Comparison of ENCODE assay signal across 16 cellular contexts in genomic region chr10:130656582-130657133, GRCh38.
DNase-seq lines count a peak whose midpoint lies in the region; ATAC-seq and TF ChIP-seq lines count a peak whose summit lies in the region.
"Had no signal": no experiment of that assay in that cellular context is flagged by ENCODE, and none has a peak within 500 bp of the region (broad histone marks: within the 10 kb centered on the region; RNA-seq: fewer than 3 reads in every experiment).

No MANE protein-coding gene starts in this region.

- H3K27me3 ChIP-seq in Panc1 (ENCODE audit: control insufficient read depth, insufficient read depth, low read length) (no peaks in the 10 kb centered on the region), vagina (no peaks in the 10 kb centered on the region)
- H3K27me3 ChIP-seq in naive thymus-derived CD4-positive, alpha-beta T cell (ENCODE audit: control insufficient read depth in 2 of 2, insufficient read depth in 2 of 2, low read length in 2 of 2), result no peaks in the 10 kb centered on the region

- POLR2A ChIA-PET in Panc1 (lab: Charles Lee), result no interaction called here
- POLR2A ChIA-PET in naive thymus-derived CD4-positive, alpha-beta T cell (lab: Charles Lee), result no interaction called here
- POLR2A ChIA-PET in naive thymus-derived CD8-positive, alpha-beta T cell (lab: Charles Lee), result no interaction called here

- no peak overlapping the region for H3K27ac Mint-ChIP-seq in naive thymus-derived CD4-positive, alpha-beta T cell
- peak overlapping the region in 1 of 10 donors; percentile 9 for H3K27ac Mint-ChIP-seq in naive thymus-derived CD8-positive, alpha-beta T cell
- H3K27ac Mint-ChIP-seq: CD8-positive, alpha-beta T cell; H9; IgD-negative memory B cell had no signal

- H3K36me3 ChIP-seq in Panc1 (ENCODE audit: control insufficient read depth, insufficient read depth, low read length) (no peaks in the 10 kb centered on the region), vagina (no peaks in the 10 kb centered on the region)
- H3K36me3 ChIP-seq in naive thymus-derived CD4-positive, alpha-beta T cell (ENCODE audit: control insufficient read depth in 2 of 3, insufficient read depth in 3 of 3, low read length in 3 of 3), result no peaks in the 10 kb centered on the region

- no peak overlapping the region for H3K4me3 Mint-ChIP-seq in naive thymus-derived CD4-positive, alpha-beta T cell
- no peak overlapping the region for H3K4me3 Mint-ChIP-seq in naive thymus-derived CD8-positive, alpha-beta T cell
- H3K4me3 Mint-ChIP-seq: CD8-positive, alpha-beta T cell; H9; IgD-negative memory B cell had no signal

- DNase-seq in ELF-1 (ENCODE audit: low read depth, low spot score), result peak; percentile 20
- DNase-seq in Panc1 (ENCODE audit: low read depth, low spot score), result no peak
- no peak for DNase-seq in left lobe of liver (ENCODE audit: low spot score)
- DNase-seq in vagina (ENCODE audit: extremely low spot score in 2 of 2), result peak; percentile 60 to 88
- no peak for DNase-seq in naive thymus-derived CD4-positive, alpha-beta T cell
- DNase-seq in naive thymus-derived CD8-positive, alpha-beta T cell, result no peak
- no peak for DNase-seq in HPDE6-E6E7 (ENCODE audit: extremely low spot score)
- DNase-seq: ACHN; Calu3; CD8-positive, alpha-beta T cell; DMS79 treated with DMSO at 0.1 percent for 48 hours; GOT3; H9 had no signal

- H3K9me3 ChIP-seq in Panc1 (ENCODE audit: control insufficient read depth, insufficient read depth, low read depth, low read length) (no peaks in the 10 kb centered on the region), vagina (no peaks in the 10 kb centered on the region)
- no peaks in the 10 kb centered on the region for H3K9me3 ChIP-seq in naive thymus-derived CD4-positive, alpha-beta T cell (ENCODE audit: control insufficient read depth in 2 of 3, low read length in 3 of 3)

- in situ Hi-C loops in Panc1 (cut with HindIII; ENCODE audit: low pct_unique_long_range_greater_than_20kb, low sequenced_read_pairs), result no loop called here

- TF ChIP-seq POLR2A in vagina (IDR thresholded peaks at IDR 0.05), result no peak

- no peaks in the 10 kb centered on the region for H3K4me1 ChIP-seq in Panc1 (ENCODE audit: control insufficient read depth, insufficient read depth, low read length)
- no peaks in the 10 kb centered on the region for H3K4me1 ChIP-seq in vagina
- H3K4me1 ChIP-seq in naive thymus-derived CD4-positive, alpha-beta T cell (ENCODE audit: control insufficient read depth in 2 of 2, insufficient read depth in 2 of 2, low read length in 2 of 2), result no peaks in the 10 kb centered on the region

- H3K27me3 Mint-ChIP-seq in naive thymus-derived CD4-positive, alpha-beta T cell, result peaks cover 0 to 4% (median 0%) of the 10 kb centered on the region in 5 donors
- peaks cover 1 to 13% (median 9%) of the 10 kb centered on the region in 5 donors for H3K27me3 Mint-ChIP-seq in naive thymus-derived CD8-positive, alpha-beta T cell
- H3K27me3 Mint-ChIP-seq: IgD-negative memory B cell had no signal

- H3K4me1 Mint-ChIP-seq in naive thymus-derived CD4-positive, alpha-beta T cell, result peaks cover 0 to 2% (median 0%) of the 10 kb centered on the region in 7 donors
- peaks cover 0 to 3% (median 1%) of the 10 kb centered on the region in 4 donors for H3K4me1 Mint-ChIP-seq in naive thymus-derived CD8-positive, alpha-beta T cell
- H3K4me1 Mint-ChIP-seq: IgD-negative memory B cell had no signal

- peaks cover 0 to 2% (median 0%) of the 10 kb centered on the region in 11 donors for H3K9me3 Mint-ChIP-seq in naive thymus-derived CD4-positive, alpha-beta T cell
- peaks cover 0 to 4% (median 0%) of the 10 kb centered on the region in 9 donors for H3K9me3 Mint-ChIP-seq in naive thymus-derived CD8-positive, alpha-beta T cell
- H3K9me3 Mint-ChIP-seq: CD8-positive, alpha-beta T cell; H9 had no signal

- no peaks in the 10 kb centered on the region for H3K36me3 Mint-ChIP-seq in naive thymus-derived CD4-positive, alpha-beta T cell
- no peaks in the 10 kb centered on the region for H3K36me3 Mint-ChIP-seq in naive thymus-derived CD8-positive, alpha-beta T cell
- H3K36me3 Mint-ChIP-seq: CD8-positive, alpha-beta T cell; IgD-negative memory B cell had no signal

- H3K4me3 ChIP-seq in Panc1 (ENCODE audit: low read depth in 2 of 2, low read length in 2 of 2), result no peak overlapping the region
- no peak overlapping the region for H3K4me3 ChIP-seq in vagina
- no peak overlapping the region for H3K4me3 ChIP-seq in naive thymus-derived CD4-positive, alpha-beta T cell (ENCODE audit: low read length)
- H3K4me3 ChIP-seq: GM12878 had no signal

- TF ChIP-seq CTCF in Panc1 (IDR thresholded peaks at IDR 0.05) (no peak), vagina (IDR thresholded peaks at IDR 0.05) (no peak)

- ATAC-seq in Panc1 (peak; percentile 35; the same call in 1 of the 2 replicates), left lobe of liver (peak; percentile 12)
- ATAC-seq in naive thymus-derived CD4-positive, alpha-beta T cell, result no peak
- no peak for ATAC-seq in naive thymus-derived CD8-positive, alpha-beta T cell
- ATAC-seq: CD8-positive, alpha-beta T cell; GM12878; HepG2 had no signal

- BruUV-seq in Panc1 (replicated peaks; lab: Mats Ljungman, UMichigan), result no TSS peak

- H3K27ac ChIP-seq in Panc1 (ENCODE audit: low read length) (no peak overlapping the region), vagina (no peak overlapping the region)
- no peak overlapping the region for H3K27ac ChIP-seq in naive thymus-derived CD4-positive, alpha-beta T cell (ENCODE audit: low read depth, low read length)

- CTCF ChIA-PET in Panc1 (lab: Charles Lee), result no interaction called here
- CTCF ChIA-PET in naive thymus-derived CD4-positive, alpha-beta T cell (lab: Charles Lee), result no interaction called here

- intact Hi-C loops in Panc1 (cut with micrococcal nuclease; ENCODE audit: unreplicated experiment), result no loop called here
- intact Hi-C loops in vagina (cut with DNase I), result no loop called here
- intact Hi-C loops in naive thymus-derived CD4-positive, alpha-beta T cell (cut with micrococcal nuclease), result no loop called here

Comparison
In these comparisons a context has a peak if more than half of its experiments do, and no peak if none do; other contexts are left out.
1. DNase-seq: peak in ELF-1 (single experiment) and vagina (2 of 2); none in Panc1 (single experiment), left lobe of liver (single experiment), naive thymus-derived CD4-positive, alpha-beta T cell (0 of 9), naive thymus-derived CD8-positive, alpha-beta T cell (0 of 10) and HPDE6-E6E7 (single experiment).
2. ATAC-seq: peak in Panc1 (single experiment) and left lobe of liver (single experiment); none in naive thymus-derived CD4-positive, alpha-beta T cell (single experiment) and naive thymus-derived CD8-positive, alpha-beta T cell (0 of 2).